In the genomic region with DNA sequence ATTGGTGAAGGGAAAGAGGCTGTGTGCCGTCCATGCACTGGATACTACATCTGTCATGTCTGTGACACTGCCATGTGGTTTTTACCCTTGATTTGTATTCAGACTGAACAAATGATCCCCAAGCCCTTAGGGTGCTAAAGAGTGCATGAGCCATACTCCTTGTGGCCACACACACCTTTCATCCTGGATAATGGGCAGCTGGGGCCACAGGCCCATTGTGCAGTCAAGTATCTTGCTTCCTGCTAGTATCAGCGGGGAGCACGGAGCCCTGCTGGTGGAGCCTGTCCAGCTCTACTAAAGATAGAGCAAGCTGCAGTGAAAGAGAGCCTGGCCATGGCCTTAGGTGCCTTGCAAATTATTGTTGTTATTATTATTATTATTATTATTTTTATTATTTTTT, we compare ENCODE assay signal across 10 cellular contexts.
"Had no signal": no experiment of that assay in that cellular context is flagged by ENCODE, and none has a peak within 500 bp of the region (broad histone marks: within the 10 kb centered on the region; RNA-seq: fewer than 3 reads in every experiment).

No MANE protein-coding gene starts in this region.

- H3K36me3 ChIP-seq: heart left ventricle had no signal

- H3K9me3 ChIP-seq: heart left ventricle, testis had no signal

- ATAC-seq: activated CD4-positive, CD25-positive, alpha-beta regulatory T cell treated with anti-CD3 and anti-CD28 coated beads, Interleukin-2, amount 50 U/mL, for 24 hours; heart left ventricle; left lobe of liver had no signal

- H3K27me3 ChIP-seq: heart left ventricle, testis had no signal

- DNase-seq: activated naive CD4-positive, alpha-beta T cell treated with anti-CD3 and anti-CD28 coated beads, Interleukin-2, amount 10 ng/mL, durations not matched to agents 7 days and 5 days; central memory CD4-positive, alpha-beta T cell; cortex of kidney; effector CD8-positive, alpha-beta T cell; heart left ventricle; nephron progenitor cell; stimulated activated CD4-positive, alpha-beta T cell treated with anti-CD3 and anti-CD28 coated beads, Interleukin-4, amount 100 ng/mL, for 1 hour; testis had no signal

- H3K4me3 ChIP-seq: heart left ventricle, testis had no signal
